Comparison of ENCODE assay signal across 22 cellular contexts in the genomic region with DNA sequence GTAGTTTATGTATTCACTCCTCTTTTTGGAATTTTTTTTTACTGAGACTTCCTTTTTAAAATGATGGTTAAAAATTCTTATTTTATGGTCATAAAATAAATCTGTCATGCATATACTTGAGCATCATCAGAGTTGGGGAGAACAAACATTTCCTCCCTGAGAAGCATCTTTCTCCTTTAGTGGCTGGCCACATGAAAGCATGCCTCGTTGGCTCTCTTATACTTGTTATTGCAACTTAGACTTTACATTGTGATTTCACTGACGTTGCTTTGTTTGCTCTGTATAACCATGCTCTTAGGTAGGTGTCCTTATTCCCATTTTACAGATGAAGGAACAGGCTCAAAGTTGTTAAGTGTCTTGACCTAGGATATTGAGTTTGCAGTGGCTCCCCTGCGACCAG. TPM values are rescaled to one million over a fixed set of nuclear protein-coding genes. Genes with fewer than 3 reads are reported as not detected.
A peak's percentile ranks its signal among the peaks of the same experiment; 100 is the strongest.
DNase-seq lines count a peak whose midpoint lies in the region; ATAC-seq and TF ChIP-seq lines count a peak whose summit lies in the region.
"Had no signal": no experiment of that assay in that cellular context is flagged by ENCODE, and none has a peak within 500 bp of the region (broad histone marks: within the 10 kb centered on the region; RNA-seq: fewer than 3 reads in every experiment).

No MANE protein-coding gene starts in this region.

- H3K4me3 Mint-ChIP-seq in CD4-positive, alpha-beta T cell: no peak overlapping the region
- no peak overlapping the region for H3K4me3 Mint-ChIP-seq in CD8-positive, alpha-beta T cell
- no peak overlapping the region for H3K4me3 Mint-ChIP-seq in central memory CD8-positive, alpha-beta T cell
- H3K4me3 Mint-ChIP-seq: CD14-positive monocyte; CD4-positive, CD25-positive, alpha-beta regulatory T cell had no signal

- intact Hi-C loops in CD4-positive, alpha-beta T cell (cut with DNase I, micrococcal nuclease): loop anchor here (5.0 to 10.0 kb wide), 3 partner anchors 266 to 304 kb away; no protein-coding TSS in a partner anchor
- intact Hi-C loops in CD8-positive, alpha-beta T cell (cut with DNase I, micrococcal nuclease): loop anchor here in 1 of 2 experiments (5.0 kb wide), 2 partner anchors 269 to 304 kb away; no protein-coding TSS in a partner anchor

- TF ChIP-seq CTCF in CD4-positive, alpha-beta T cell (IDR thresholded peaks at IDR 0.05): no peak
- no peak for TF ChIP-seq CTCF in CD8-positive, alpha-beta T cell (IDR thresholded peaks at IDR 0.05)

- no peaks in the 10 kb centered on the region for H3K27me3 ChIP-seq in CD4-positive, alpha-beta T cell (ENCODE audit: control insufficient read depth, insufficient read depth, low read length)
- no peaks in the 10 kb centered on the region for H3K27me3 ChIP-seq in CD8-positive, alpha-beta T cell (ENCODE audit: insufficient read depth, low read length)
- H3K27me3 ChIP-seq: BE2C, BLaER1 had no signal

- H3K36me3 ChIP-seq in CD8-positive, alpha-beta T cell (ENCODE audit: insufficient read depth, low read length): peaks cover 2% of the 10 kb centered on the region
- H3K36me3 ChIP-seq: BE2C had no signal

- peaks cover 9% of the 10 kb centered on the region for H3K4me1 ChIP-seq in CD8-positive, alpha-beta T cell (ENCODE audit: insufficient read depth, low read length)
- H3K4me1 ChIP-seq: BE2C, BLaER1 had no signal

- ATAC-seq in CD4-positive, alpha-beta T cell (ENCODE audit: poor library complexity): peak; percentile 43
- peak; percentile 23 for ATAC-seq in CD8-positive, alpha-beta T cell
- ATAC-seq in central memory CD8-positive, alpha-beta T cell (replicated peaks; ENCODE audit: extremely low read depth, poor library complexity, severe bottlenecking): no peak
- ATAC-seq: GM12878 had no signal

- DNase-seq in CD4-positive, alpha-beta T cell: no peak
- no peak for DNase-seq in CD8-positive, alpha-beta T cell
- no peak for DNase-seq in central memory CD8-positive, alpha-beta T cell (ENCODE audit: low spot score in 2 of 2)
- DNase-seq in stimulated activated CD4-positive, alpha-beta T cell treated with anti-CD3 and anti-CD28 coated beads, Interleukin-15, amount 100 ng/mL, for 24 hours: no peak
- DNase-seq in activated T-cell treated with anti-CD3 and anti-CD28 coated beads, Interleukin-2, amount 50 U/mL, for 48 hours: no peak
- DNase-seq: 8988T; ACHN; BE2C; C1 segment of cervical spinal cord; CD4-positive, CD25-positive, alpha-beta regulatory T cell; CD8-positive, alpha-beta memory T cell; COR-L47; DMS 273 treated with DMSO at 0.1 percent for 48 hours; DMS153; DMS53; DMS79; DND-41; EL; GDM1 had no signal

- POLR2A ChIA-PET in CD4-positive, alpha-beta T cell (lab: Charles Lee): no interaction called here
- POLR2A ChIA-PET in CD8-positive, alpha-beta T cell (lab: Charles Lee): interaction anchor here (1.2 kb wide), 1 partner anchor 11 kb away, joined by 3 read pairs; no protein-coding TSS in a partner anchor

- no peaks in the 10 kb centered on the region for H3K27me3 Mint-ChIP-seq in CD4-positive, alpha-beta T cell
- no peaks in the 10 kb centered on the region for H3K27me3 Mint-ChIP-seq in CD8-positive, alpha-beta T cell (ENCODE audit: low read depth)
- no peaks in the 10 kb centered on the region for H3K27me3 Mint-ChIP-seq in central memory CD8-positive, alpha-beta T cell
- H3K27me3 Mint-ChIP-seq: CD4-positive, CD25-positive, alpha-beta regulatory T cell; CD8-positive, alpha-beta memory T cell had no signal

- no peaks in the 10 kb centered on the region for H3K9me3 ChIP-seq in CD4-positive, alpha-beta T cell (ENCODE audit: control insufficient read depth, low read length)
- H3K9me3 ChIP-seq in CD8-positive, alpha-beta T cell (ENCODE audit: low read length): no peaks in the 10 kb centered on the region
- H3K9me3 ChIP-seq: BE2C, BLaER1 had no signal

- no peak overlapping the region for H3K27ac Mint-ChIP-seq in CD4-positive, alpha-beta T cell
- no peak overlapping the region for H3K27ac Mint-ChIP-seq in CD8-positive, alpha-beta T cell
- peak overlapping the region; percentile 6 for H3K27ac Mint-ChIP-seq in central memory CD8-positive, alpha-beta T cell (ENCODE audit: low read depth)
- H3K27ac Mint-ChIP-seq: CD14-positive monocyte; CD4-positive, CD25-positive, alpha-beta regulatory T cell; CD8-positive, alpha-beta memory T cell had no signal

- H3K27ac ChIP-seq in CD4-positive, alpha-beta T cell (ENCODE audit: low read depth, low read length): no peak overlapping the region
- H3K27ac ChIP-seq in CD8-positive, alpha-beta T cell (ENCODE audit: low read depth, low read length): no peak overlapping the region
- H3K27ac ChIP-seq: BLaER1 had no signal

- no peaks in the 10 kb centered on the region for H3K9me3 Mint-ChIP-seq in CD4-positive, alpha-beta T cell
- no peaks in the 10 kb centered on the region for H3K9me3 Mint-ChIP-seq in CD8-positive, alpha-beta T cell
- H3K9me3 Mint-ChIP-seq in central memory CD8-positive, alpha-beta T cell: no peaks in the 10 kb centered on the region
- H3K9me3 Mint-ChIP-seq: CD14-positive monocyte; CD4-positive, CD25-positive, alpha-beta regulatory T cell; CD8-positive, alpha-beta memory T cell had no signal

- H3K36me3 Mint-ChIP-seq in CD4-positive, alpha-beta T cell (ENCODE audit: low read depth): peaks cover 19% of the 10 kb centered on the region
- peaks cover 22% of the 10 kb centered on the region for H3K36me3 Mint-ChIP-seq in CD8-positive, alpha-beta T cell
- peaks cover 6% of the 10 kb centered on the region for H3K36me3 Mint-ChIP-seq in central memory CD8-positive, alpha-beta T cell (ENCODE audit: insufficient read depth)

- CTCF ChIA-PET in CD4-positive, alpha-beta T cell (lab: Charles Lee): interaction anchor here (0.7 kb wide), 1 partner anchor 120 kb away, joined by 3 read pairs; no protein-coding TSS in a partner anchor
- CTCF ChIA-PET in CD8-positive, alpha-beta T cell (lab: Charles Lee): interaction anchor here (0.6 kb wide), 1 partner anchor 196 kb away, joined by 4 read pairs; no protein-coding TSS in a partner anchor

- H3K4me1 Mint-ChIP-seq in CD4-positive, alpha-beta T cell (ENCODE audit: low read depth): peaks cover 56% of the 10 kb centered on the region
- H3K4me1 Mint-ChIP-seq in CD8-positive, alpha-beta T cell (ENCODE audit: low read depth): peaks cover 41% of the 10 kb centered on the region
- peaks cover 34% of the 10 kb centered on the region for H3K4me1 Mint-ChIP-seq in central memory CD8-positive, alpha-beta T cell

- no peak overlapping the region for H3K4me3 ChIP-seq in CD8-positive, alpha-beta T cell (ENCODE audit: low read depth, low read length)
- H3K4me3 ChIP-seq: BLaER1, GM12878 had no signal

RNA-seq across cellular contexts. Expression of a gene that starts 18.1 kb away (rescaled TPM):
- 10 to 100 TPM; 79.7 to 81.8 TPM for total RNA-seq in CD4-positive, alpha-beta T cell
- 10 to 100 TPM; 71.3 to 77.9 TPM for total RNA-seq in CD8-positive, alpha-beta T cell
